Comparison of ENCODE assay signal across 8 cellular contexts in the genomic region with DNA sequence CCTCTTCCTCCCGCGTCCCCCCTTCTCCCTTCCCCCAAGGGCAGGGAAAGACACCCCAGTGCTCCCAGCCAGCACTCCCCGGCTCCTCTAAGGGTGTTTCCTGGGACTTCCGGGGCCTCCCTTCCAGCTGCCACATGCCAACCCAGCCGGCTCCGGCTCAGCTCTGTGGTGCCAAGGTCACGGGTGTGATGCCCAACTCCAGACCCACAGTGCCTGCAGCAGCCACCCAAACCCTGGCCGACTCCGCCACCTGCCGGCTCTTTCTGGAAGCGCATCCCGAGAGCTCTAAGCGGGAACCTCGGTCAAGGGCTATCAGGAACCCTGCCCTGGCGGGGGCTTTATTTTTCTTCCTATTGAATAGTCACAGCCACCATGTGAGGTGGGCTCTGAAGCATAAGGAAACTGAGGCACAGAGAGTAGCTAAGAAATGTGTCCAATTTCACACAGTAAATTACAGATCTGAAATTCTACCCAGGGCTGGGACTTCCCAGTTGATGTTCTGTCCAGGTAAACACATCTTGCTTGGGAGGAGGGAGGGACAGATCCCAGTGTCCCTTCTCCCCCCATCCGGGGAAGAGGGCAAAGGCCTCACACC. TPM values are rescaled to one million over a fixed set of nuclear protein-coding genes. Genes with fewer than 3 reads are reported as not detected.
A peak's percentile ranks its signal among the peaks of the same experiment; 100 is the strongest.
DNase-seq lines count a peak whose midpoint lies in the region; ATAC-seq and TF ChIP-seq lines count a peak whose summit lies in the region.

No MANE protein-coding gene starts in this region.

- H3K4me3 Mint-ChIP-seq in activated naive CD8-positive, alpha-beta T cell treated with anti-CD3 and anti-CD28 coated beads, Interleukin-2, amount 10 ng/mL, durations not matched to agents 7 days and 5 days, result no peak overlapping the region

- DNase-seq in NCI-H187 (lab: John Stamatoyannopoulos, UW) (peak; percentile 61 to 63), NCI-H187 treated with DMSO at 0.1 percent for 48 hours (lab: John Stamatoyannopoulos, UW) (no peak), NB4 (ENCODE audit: low read depth) (peak; percentile 80), T follicular helper cell (ENCODE audit: low read depth) (peak; percentile 73), cardiac septum (ENCODE audit: low spot score) (peak; percentile 94), psoas muscle (peak; percentile 85 to 91), vagina (ENCODE audit: extremely low spot score in 2 of 2) (no peak)
- peak; percentile 90 for DNase-seq in activated naive CD8-positive, alpha-beta T cell treated with anti-CD3 and anti-CD28 coated beads, Interleukin-2, amount 10 ng/mL, durations not matched to agents 7 days and 5 days

- H3K27me3 Mint-ChIP-seq in activated naive CD8-positive, alpha-beta T cell treated with anti-CD3 and anti-CD28 coated beads, Interleukin-2, amount 10 ng/mL, durations not matched to agents 7 days and 5 days, result peaks cover 44% of the 10 kb centered on the region

- WGBS in psoas muscle, 3 donors, result 2 to 4% (median 3%) methylated on average over 15 to 16 of the region's 16 CpGs

- peak; percentile 97 for TF ChIP-seq CTCF in NB4 (IDR thresholded peaks at IDR 0.05; ENCODE audit: low read depth, low read length)
- TF ChIP-seq CTCF in psoas muscle (IDR thresholded peaks at IDR 0.05), result peak; percentile 88
- peak; percentile 80 to 96 (median 83) for TF ChIP-seq CTCF in vagina (IDR thresholded peaks at IDR 0.05)

- no peak for TF ChIP-seq POLR2A in NB4 (IDR thresholded peaks at IDR 0.05; ENCODE audit: extremely low read depth, insufficient read length)
- TF ChIP-seq POLR2A in vagina (IDR thresholded peaks at IDR 0.05), result no peak

- H3K27ac ChIP-seq in psoas muscle (no peak overlapping the region), vagina (no peak overlapping the region)

- H3K9me3 ChIP-seq in psoas muscle (no peaks in the 10 kb centered on the region), vagina (no peaks in the 10 kb centered on the region)

- H3K4me1 Mint-ChIP-seq in activated naive CD8-positive, alpha-beta T cell treated with anti-CD3 and anti-CD28 coated beads, Interleukin-2, amount 10 ng/mL, durations not matched to agents 7 days and 5 days, result peaks cover 9% of the 10 kb centered on the region

- intact Hi-C loops in cardiac septum (cut with DNase I) (loop anchor here (5.0 kb wide), 2 partner anchors 96 to 129 kb away; no protein-coding TSS in a partner anchor), psoas muscle (cut with DNase I) (loop anchor here (2.0 to 10.0 kb wide), 7 partner anchors 47 to 241 kb away; a partner anchor contains a TSS), vagina (cut with DNase I) (loop anchor here (2.0 to 5.0 kb wide), 2 partner anchors 75 to 129 kb away; no protein-coding TSS in a partner anchor)

- POLR2A ChIA-PET in activated naive CD8-positive, alpha-beta T cell treated with anti-CD3 and anti-CD28 coated beads, Interleukin-2, amount 10 ng/mL, durations not matched to agents 7 days and 5 days (lab: Charles Lee), result interaction anchor here (0.5 to 1.1 kb wide), 3 partner anchors 10 to 515 kb away, joined by 3 read pairs; no protein-coding TSS in a partner anchor

- no peak overlapping the region for H3K27ac Mint-ChIP-seq in activated naive CD8-positive, alpha-beta T cell treated with anti-CD3 and anti-CD28 coated beads, Interleukin-2, amount 10 ng/mL, durations not matched to agents 7 days and 5 days

- no peaks in the 10 kb centered on the region for H3K36me3 ChIP-seq in psoas muscle (ENCODE audit: insufficient read depth in 1 of 2, low read depth in 1 of 2)
- no peaks in the 10 kb centered on the region for H3K36me3 ChIP-seq in vagina

- H3K4me3 ChIP-seq in NB4 (ENCODE audit: low read depth, low read length), result no peak overlapping the region
- no peak overlapping the region for H3K4me3 ChIP-seq in psoas muscle
- H3K4me3 ChIP-seq in vagina, result no peak overlapping the region

- H3K27me3 ChIP-seq in psoas muscle (ENCODE audit: insufficient read depth in 3 of 3, low read length in 2 of 3) (peaks cover 0 to 43% (median 11%) of the 10 kb centered on the region in 3 donors), vagina (peaks cover 7% of the 10 kb centered on the region)

- no peaks in the 10 kb centered on the region for H3K36me3 Mint-ChIP-seq in activated naive CD8-positive, alpha-beta T cell treated with anti-CD3 and anti-CD28 coated beads, Interleukin-2, amount 10 ng/mL, durations not matched to agents 7 days and 5 days

- H3K9me3 Mint-ChIP-seq in activated naive CD8-positive, alpha-beta T cell treated with anti-CD3 and anti-CD28 coated beads, Interleukin-2, amount 10 ng/mL, durations not matched to agents 7 days and 5 days, result no peaks in the 10 kb centered on the region

- peak; percentile 62 for ATAC-seq in activated naive CD8-positive, alpha-beta T cell treated with anti-CD3 and anti-CD28 coated beads, Interleukin-2, amount 10 ng/mL, durations not matched to agents 7 days and 5 days (ENCODE audit: low read depth)
- peak; percentile 71 to 86 (median 80) for ATAC-seq in psoas muscle

- H3K4me1 ChIP-seq in psoas muscle (peaks cover 5% of the 10 kb centered on the region), vagina (peaks cover 25% of the 10 kb centered on the region)

RNA-seq across cellular contexts. Expression of a gene that starts 3.3 kb away (rescaled TPM):
- total RNA-seq in activated naive CD8-positive, alpha-beta T cell treated with anti-CD3 and anti-CD28 coated beads, Interleukin-2, amount 10 ng/mL, durations not matched to agents 7 days and 5 days, result not detected
- total RNA-seq in cardiac septum (1.2 TPM), psoas muscle (under 1 TPM in 3 of 4 donors, not detected in 1; 0.21 to 0.42 (median 0.23) TPM), vagina (9.3 TPM)
- polyA plus RNA-seq in psoas muscle, result 1 to 10 TPM in 1 of 3 donors, under 1 TPM in 2; 0.10 to 1.6 (median 0.35) TPM

RNA-seq across cellular contexts. Expression of a gene that starts 13.5 kb away (rescaled TPM):
- total RNA-seq in activated naive CD8-positive, alpha-beta T cell treated with anti-CD3 and anti-CD28 coated beads, Interleukin-2, amount 10 ng/mL, durations not matched to agents 7 days and 5 days, result 10 to 100 TPM; 96.3 to 96.5 TPM
- 21.9 TPM for total RNA-seq in cardiac septum
- 10 to 100 TPM; 22.5 to 32.6 (median 26.1) TPM for total RNA-seq in psoas muscle
- 10 to 100 TPM; 33.0 to 62.8 (median 47.9) TPM for polyA plus RNA-seq in psoas muscle
- total RNA-seq in vagina, result 148 TPM

RNA-seq across cellular contexts. Expression of a gene that starts 15.7 kb away (rescaled TPM):
- total RNA-seq in activated naive CD8-positive, alpha-beta T cell treated with anti-CD3 and anti-CD28 coated beads, Interleukin-2, amount 10 ng/mL, durations not matched to agents 7 days and 5 days, result not detected
- total RNA-seq in cardiac septum (0.08 TPM), psoas muscle (not detected), vagina (not detected)
- polyA plus RNA-seq in psoas muscle, result under 1 TPM in 1 of 3 donors, not detected in 2; 0.01 TPM

RNA-seq across cellular contexts. Expression of a gene that starts 41.7 kb away (rescaled TPM):
- 1 to 10 TPM; 2.7 to 3.2 TPM for total RNA-seq in activated naive CD8-positive, alpha-beta T cell treated with anti-CD3 and anti-CD28 coated beads, Interleukin-2, amount 10 ng/mL, durations not matched to agents 7 days and 5 days
- total RNA-seq in cardiac septum (4,725 TPM), psoas muscle (1,000 to 10,000 TPM; 3,389 to 5,818 (median 3,842) TPM), vagina (0.49 TPM)
- 1,000 to 10,000 TPM; 2,116 to 7,047 (median 2,671) TPM for polyA plus RNA-seq in psoas muscle

RNA-seq across cellular contexts. Expression of a gene that starts 44.8 kb away (rescaled TPM):
- total RNA-seq in activated naive CD8-positive, alpha-beta T cell treated with anti-CD3 and anti-CD28 coated beads, Interleukin-2, amount 10 ng/mL, durations not matched to agents 7 days and 5 days, result not detected
- 10.9 TPM for total RNA-seq in cardiac septum
- total RNA-seq in psoas muscle, result 10 to 100 TPM in 2 of 4 donors, 1 to 10 TPM in 2; 5.9 to 15.3 (median 11.8) TPM
- polyA plus RNA-seq in psoas muscle, result 10 to 100 TPM in 1 of 3 donors, 1 to 10 TPM in 2; 6.0 to 13.0 (median 6.8) TPM
- 5.6 TPM for total RNA-seq in vagina

Comparison
In these comparisons a context has a peak if more than half of its experiments do, and no peak if none do; other contexts are left out.
1. DNase-seq: peak in NCI-H187 (2 of 2), NB4 (single experiment), T follicular helper cell (single experiment), activated naive CD8-positive, alpha-beta T cell treated with anti-CD3 and anti-CD28 coated beads, Interleukin-2, amount 10 ng/mL, durations not matched to agents 7 days and 5 days (single experiment), cardiac septum (single experiment) and psoas muscle (2 of 2); none in NCI-H187 treated with DMSO at 0.1 percent for 48 hours (single experiment) and vagina (0 of 2).
2. Peak in every context shown above with its lines, with median percentiles within 50 percentile points of each other: CTCF ChIP-seq.